Comparison of ENCODE assay signal across 2 cellular contexts in genomic region chr10:11908536-11908935, GRCh38.
TF ChIP-seq lines count a peak whose summit lies in the region.

No MANE protein-coding gene starts in this region.

TF ChIP-seq in GM23338, 12 proteins besides CTCF, POLR2A, EP300 and RAD21:
- TF ChIP-seq ETS1 (IDR thresholded peaks at IDR 0.05) (no peak), CREB1 (CRISPR knock-in tag; IDR thresholded peaks at IDR 0.05; ENCODE audit: low read depth) (no peak), POLR2AphosphoS5 (IDR thresholded peaks at IDR 0.05; ENCODE audit: low read depth) (no peak), EZH2phosphoT487 (IDR thresholded peaks at IDR 0.05; ENCODE audit: unreplicated experiment) (no peak), ZNF114 (CRISPR knock-in tag; IDR thresholded peaks at IDR 0.05) (no peak), STAT1 (IDR thresholded peaks at IDR 0.05; ENCODE audit: unreplicated experiment) (no peak), EZH2 (IDR thresholded peaks at IDR 0.05; ENCODE audit: low read depth, unreplicated experiment) (no peak), ZNF462 (CRISPR knock-in tag; IDR thresholded peaks at IDR 0.05) (no peak), REST (IDR thresholded peaks at IDR 0.05; ENCODE audit: unreplicated experiment) (no peak), ZNF331 (CRISPR knock-in tag; IDR thresholded peaks at IDR 0.05; ENCODE audit: low read depth) (no peak)

TF ChIP-seq in H1, 55 proteins besides CTCF, POLR2A, EP300 and RAD21:
- TF ChIP-seq BCL11A (IDR thresholded peaks at IDR 0.05; ENCODE audit: low read depth in 2 of 2, low read length in 2 of 2) (no peak), EGR1 (IDR thresholded peaks at IDR 0.05; ENCODE audit: borderline replicate concordance, low read depth, low read length) (no peak)
